Comparison of ENCODE assay signal across 22 cellular contexts in genomic region chr3:45950131-45950530, GRCh38. TPM values are rescaled to one million over a fixed set of nuclear protein-coding genes. Genes with fewer than 3 reads are reported as not detected.
DNase-seq lines count a peak whose midpoint lies in the region; ATAC-seq and TF ChIP-seq lines count a peak whose summit lies in the region.
"Had no signal": no experiment of that assay in that cellular context is flagged by ENCODE, and none has a peak within 500 bp of the region (broad histone marks: within the 10 kb centered on the region; RNA-seq: fewer than 3 reads in every experiment).

No MANE protein-coding gene starts in this region.

- CTCF ChIA-PET in activated CD4-positive, alpha-beta T cell treated with anti-CD3 and anti-CD28 coated beads for 36 hours (lab: Charles Lee): interaction anchor here (0.9 to 2.2 kb wide), 8 partner anchors 12 to 133 kb away, joined by 3 to 13 read pairs (median 4); no protein-coding TSS in a partner anchor
- CTCF ChIA-PET in CD4-positive, alpha-beta memory T cell (lab: Charles Lee; ENCODE audit: partially characterized antibody): interaction anchor here (1.1 to 5.1 kb wide), 12 partner anchors 10 to 284 kb away, joined by 3 to 37 read pairs (median 6); no protein-coding TSS in a partner anchor

- H3K9me3 Mint-ChIP-seq in activated CD4-positive, alpha-beta T cell treated with anti-CD3 and anti-CD28 coated beads for 36 hours (ENCODE audit: low read depth): no peaks in the 10 kb centered on the region
- H3K9me3 Mint-ChIP-seq in CD4-positive, alpha-beta memory T cell: peaks cover 0 to 2% (median 0%) of the 10 kb centered on the region in 8 donors
- no peaks in the 10 kb centered on the region for H3K9me3 Mint-ChIP-seq in activated T-helper 17 cell treated with anti-CD3 and anti-CD28 coated beads, Interleukin-2, amount 50 U/mL, for 72 hours
- H3K9me3 Mint-ChIP-seq in osteocyte (ENCODE audit: unreplicated experiment): no peaks in the 10 kb centered on the region

- no peak for ATAC-seq in activated CD4-positive, alpha-beta T cell treated with anti-CD3 and anti-CD28 coated beads for 36 hours
- no peak for ATAC-seq in activated T-helper 17 cell treated with anti-CD3 and anti-CD28 coated beads, Interleukin-2, amount 50 U/mL, for 72 hours (replicated peaks)
- no peak for ATAC-seq in gastrocnemius medialis

- POLR2A ChIA-PET in activated CD4-positive, alpha-beta T cell treated with anti-CD3 and anti-CD28 coated beads for 36 hours (lab: Charles Lee): no interaction called here
- POLR2A ChIA-PET in CD4-positive, alpha-beta memory T cell (lab: Charles Lee; ENCODE audit: partially characterized antibody): interaction anchor here (0.8 to 18.1 kb wide), 21 partner anchors 8 to 423 kb away, joined by 3 to 195 read pairs (median 5); partner anchors contain the start of genes CCR5, FYCO1 and SACM1L

- H3K27me3 Mint-ChIP-seq in activated CD4-positive, alpha-beta T cell treated with anti-CD3 and anti-CD28 coated beads for 36 hours: peaks cover 5% of the 10 kb centered on the region
- H3K27me3 Mint-ChIP-seq in CD4-positive, alpha-beta memory T cell: no peaks in the 10 kb centered on the region
- H3K27me3 Mint-ChIP-seq in activated T-helper 17 cell treated with anti-CD3 and anti-CD28 coated beads, Interleukin-2, amount 50 U/mL, for 72 hours: no peaks in the 10 kb centered on the region
- no peaks in the 10 kb centered on the region for H3K27me3 Mint-ChIP-seq in osteocyte (ENCODE audit: unreplicated experiment)

- intact Hi-C loops in activated CD4-positive, alpha-beta T cell treated with anti-CD3 and anti-CD28 coated beads for 36 hours (cut with DNase I, micrococcal nuclease): loop anchor here in 1 of 2 experiments (2.0 kb wide), 1 partner anchor 29 kb away; no protein-coding TSS in a partner anchor
- intact Hi-C loops in CD4-positive, alpha-beta memory T cell (cut with micrococcal nuclease): loop anchor here (2.0 kb wide), 1 partner anchor 45 kb away; the partner anchor contains the start of gene FYCO1
- intact Hi-C loops in gastrocnemius medialis (cut with DNase I; ENCODE audit: low total_unique reads): no loop called here
- intact Hi-C loops in esophagus muscularis mucosa (cut with DNase I): no loop called here

- no peak overlapping the region for H3K4me3 ChIP-seq in CD4-positive, alpha-beta memory T cell (ENCODE audit: low read length in 2 of 2)
- H3K4me3 ChIP-seq in gastrocnemius medialis: no peak overlapping the region
- H3K4me3 ChIP-seq in esophagus muscularis mucosa: no peak overlapping the region
- no peak overlapping the region for H3K4me3 ChIP-seq in tibial nerve
- H3K4me3 ChIP-seq: BLaER1, GM23248, lower lobe of right lung, ovary had no signal

- H3K27me3 ChIP-seq in CD4-positive, alpha-beta memory T cell (ENCODE audit: insufficient read depth, low read length): no peaks in the 10 kb centered on the region
- H3K27me3 ChIP-seq in gastrocnemius medialis: no peaks in the 10 kb centered on the region
- no peaks in the 10 kb centered on the region for H3K27me3 ChIP-seq in esophagus muscularis mucosa
- H3K27me3 ChIP-seq in tibial nerve: no peaks in the 10 kb centered on the region
- H3K27me3 ChIP-seq: BLaER1, ovary had no signal

- peak overlapping the region; percentile 15 for H3K27ac ChIP-seq in CD4-positive, alpha-beta memory T cell (ENCODE audit: low read depth, low read length)
- peak overlapping the region; percentile 16 to 100 (median 32) for H3K27ac ChIP-seq in gastrocnemius medialis
- H3K27ac ChIP-seq in esophagus muscularis mucosa (replicated peaks in 1 of 4): peak overlapping the region in 2 of 4 donors; percentile 25 to 56
- H3K27ac ChIP-seq in tibial nerve: peak overlapping the region in 1 of 4 donors; percentile 53
- H3K27ac ChIP-seq: BLaER1, GM23248, lower lobe of right lung, ovary had no signal

- peaks cover 69% of the 10 kb centered on the region for H3K4me1 ChIP-seq in CD4-positive, alpha-beta memory T cell (ENCODE audit: insufficient read depth, low read length)
- peaks cover 0 to 12% of the 10 kb centered on the region in 2 donors for H3K4me1 ChIP-seq in gastrocnemius medialis
- H3K4me1 ChIP-seq in esophagus muscularis mucosa: peaks cover 0 to 13% (median 4%) of the 10 kb centered on the region in 4 donors
- no peaks in the 10 kb centered on the region for H3K4me1 ChIP-seq in tibial nerve
- H3K4me1 ChIP-seq: BLaER1, lower lobe of right lung had no signal

- H3K36me3 Mint-ChIP-seq in activated CD4-positive, alpha-beta T cell treated with anti-CD3 and anti-CD28 coated beads for 36 hours (ENCODE audit: low read depth): peaks cover 79% of the 10 kb centered on the region
- H3K36me3 Mint-ChIP-seq in CD4-positive, alpha-beta memory T cell: peaks cover 91 to 96% of the 10 kb centered on the region in 2 donors
- H3K36me3 Mint-ChIP-seq in activated T-helper 17 cell treated with anti-CD3 and anti-CD28 coated beads, Interleukin-2, amount 50 U/mL, for 72 hours (ENCODE audit: low read depth): peaks cover 100% of the 10 kb centered on the region
- peaks cover 46% of the 10 kb centered on the region for H3K36me3 Mint-ChIP-seq in osteocyte (ENCODE audit: unreplicated experiment)

- 100% methylated on average over 1 of the region's 2 CpGs for WGBS in esophagus muscularis mucosa
- 100% methylated on average over 1 to 2 of the region's 2 CpGs for WGBS in tibial nerve, 2 donors

- TF ChIP-seq CTCF in gastrocnemius medialis (IDR thresholded peaks at IDR 0.05 in 4 of 5, conservative IDR thresholded peaks at IDR 0.05 in 1 of 5) (no peak), osteocyte (IDR thresholded peaks at IDR 0.05) (no peak), esophagus muscularis mucosa (IDR thresholded peaks at IDR 0.05) (no peak), tibial nerve (IDR thresholded peaks at IDR 0.05) (no peak)

- DNase-seq in activated CD4-positive, alpha-beta T cell treated with anti-CD3 and anti-CD28 coated beads for 36 hours: no peak
- DNase-seq in activated CD4-positive, alpha-beta T cell treated with anti-CD3 and anti-CD28 coated beads for 48 hours: no peak
- DNase-seq in CD4-positive, alpha-beta memory T cell: no peak
- no peak for DNase-seq in gastrocnemius medialis
- no peak for DNase-seq in osteocyte (ENCODE audit: extremely low spot score, unreplicated experiment)
- DNase-seq in esophagus muscularis mucosa (ENCODE audit: extremely low spot score): no peak
- DNase-seq in tibial nerve (ENCODE audit: low spot score in 2 of 2): no peak
- DNase-seq: DMS153, GM23248, lower lobe of right lung, NCI-H1092, NCI-H2029 treated with DMSO at 0.1 percent for 48 hours, NCI-H524, ovary had no signal

- H3K27ac Mint-ChIP-seq in activated CD4-positive, alpha-beta T cell treated with anti-CD3 and anti-CD28 coated beads for 36 hours: peak overlapping the region; percentile 39
- peak overlapping the region; percentile 55 to 90 (median 86) for H3K27ac Mint-ChIP-seq in CD4-positive, alpha-beta memory T cell
- H3K27ac Mint-ChIP-seq in activated T-helper 17 cell treated with anti-CD3 and anti-CD28 coated beads, Interleukin-2, amount 50 U/mL, for 72 hours: peak overlapping the region; percentile 88
- H3K27ac Mint-ChIP-seq in osteocyte (ENCODE audit: unreplicated experiment): no peak overlapping the region

- in situ Hi-C loops in gastrocnemius medialis (cut with MboI; ENCODE audit: low sequenced_read_pairs in 4 of 4): no loop called here

- H3K4me3 Mint-ChIP-seq in activated CD4-positive, alpha-beta T cell treated with anti-CD3 and anti-CD28 coated beads for 36 hours: no peak overlapping the region
- peak overlapping the region in 4 of 8 donors; percentile 28 to 79 (median 58) for H3K4me3 Mint-ChIP-seq in CD4-positive, alpha-beta memory T cell
- H3K4me3 Mint-ChIP-seq in activated T-helper 17 cell treated with anti-CD3 and anti-CD28 coated beads, Interleukin-2, amount 50 U/mL, for 72 hours: peak overlapping the region; percentile 51
- no peak overlapping the region for H3K4me3 Mint-ChIP-seq in osteocyte (ENCODE audit: unreplicated experiment)

- no peaks in the 10 kb centered on the region for H3K9me3 ChIP-seq in CD4-positive, alpha-beta memory T cell (ENCODE audit: control insufficient read depth in 1 of 2, low read length in 2 of 2)
- H3K9me3 ChIP-seq in gastrocnemius medialis: no peaks in the 10 kb centered on the region
- H3K9me3 ChIP-seq in esophagus muscularis mucosa: no peaks in the 10 kb centered on the region
- H3K9me3 ChIP-seq in tibial nerve: no peaks in the 10 kb centered on the region
- H3K9me3 ChIP-seq: BLaER1, lower lobe of right lung, ovary had no signal

- H3K4me1 Mint-ChIP-seq in activated CD4-positive, alpha-beta T cell treated with anti-CD3 and anti-CD28 coated beads for 36 hours: peaks cover 49% of the 10 kb centered on the region
- peaks cover 30 to 93% (median 60%) of the 10 kb centered on the region in 4 donors for H3K4me1 Mint-ChIP-seq in CD4-positive, alpha-beta memory T cell
- peaks cover 14% of the 10 kb centered on the region for H3K4me1 Mint-ChIP-seq in activated T-helper 17 cell treated with anti-CD3 and anti-CD28 coated beads, Interleukin-2, amount 50 U/mL, for 72 hours
- H3K4me1 Mint-ChIP-seq in osteocyte (ENCODE audit: unreplicated experiment): no peaks in the 10 kb centered on the region

- no peak for TF ChIP-seq EP300 in esophagus muscularis mucosa (IDR thresholded peaks at IDR 0.05)
- TF ChIP-seq EP300 in tibial nerve (IDR thresholded peaks at IDR 0.05): no peak

- peaks cover 87% of the 10 kb centered on the region for H3K36me3 ChIP-seq in CD4-positive, alpha-beta memory T cell (ENCODE audit: insufficient read depth, low read length)
- H3K36me3 ChIP-seq in gastrocnemius medialis (peaks cover 0 to 95% of the 10 kb centered on the region in 2 donors), esophagus muscularis mucosa (peaks cover 62 to 99% (median 92%) of the 10 kb centered on the region in 4 donors), tibial nerve (peaks cover 9 to 100% (median 24%) of the 10 kb centered on the region in 3 donors)
- H3K36me3 ChIP-seq: ovary had no signal

- TF ChIP-seq POLR2A in gastrocnemius medialis (IDR thresholded peaks at IDR 0.05) (no peak), esophagus muscularis mucosa (IDR thresholded peaks at IDR 0.05; ENCODE audit: low read depth) (no peak), tibial nerve (IDR thresholded peaks at IDR 0.05) (no peak)

RNA-seq across cellular contexts. Expression of gene CXCR6, which starts 6.9 kb away (rescaled TPM):
- total RNA-seq in activated CD4-positive, alpha-beta T cell treated with anti-CD3 and anti-CD28 coated beads for 36 hours: under 1 TPM; 0.42 to 0.85 TPM
- total RNA-seq in CD4-positive, alpha-beta memory T cell: 1 to 10 TPM; 8.6 to 9.6 TPM
- polyA plus RNA-seq in CD4-positive, alpha-beta memory T cell: 10 to 100 TPM in 1 of 2 donors, 1 to 10 TPM in 1; 6.1 to 13.6 TPM
- 10 to 100 TPM; 13.7 to 25.4 TPM for total RNA-seq in activated T-helper 17 cell treated with anti-CD3 and anti-CD28 coated beads, Interleukin-2, amount 50 U/mL, for 72 hours
- under 1 TPM in 2 of 4 donors, not detected in 2; 0.29 to 0.51 TPM for total RNA-seq in gastrocnemius medialis
- total RNA-seq in osteocyte: not detected in 2 replicates
- 1 to 10 TPM in 1 of 4 donors, under 1 TPM in 3; 0.39 to 7.1 (median 0.49) TPM for total RNA-seq in esophagus muscularis mucosa
- 1 to 10 TPM in 2 of 4 donors, under 1 TPM in 1, not detected in 1; 0.87 to 2.7 (median 2.1) TPM for total RNA-seq in tibial nerve
- total RNA-seq: A172, dermis microvascular lymphatic vessel endothelial cell, epithelial cell of proximal tubule, glomerular endothelial cell, GM23248, HT-29, temporal lobe had no signal
- polyA plus RNA-seq: GM23248 had no signal

RNA-seq across cellular contexts. Expression of gene FYCO1, which starts 45.5 kb away (rescaled TPM):
- total RNA-seq in activated CD4-positive, alpha-beta T cell treated with anti-CD3 and anti-CD28 coated beads for 36 hours: 10 to 100 TPM in 1 of 2 experiments, 1 to 10 TPM in 1; 8.2 to 10.6 TPM
- total RNA-seq in CD4-positive, alpha-beta memory T cell: 10 to 100 TPM; 42.5 to 43.3 TPM
- polyA plus RNA-seq in CD4-positive, alpha-beta memory T cell: 10 to 100 TPM in 1 of 2 donors, under 1 TPM in 1; 0.73 to 10.8 TPM
- 10 to 100 TPM; 15.5 to 26.2 TPM for total RNA-seq in activated T-helper 17 cell treated with anti-CD3 and anti-CD28 coated beads, Interleukin-2, amount 50 U/mL, for 72 hours
- 10 to 100 TPM; 47.4 to 99.8 (median 84.2) TPM for total RNA-seq in gastrocnemius medialis
- 31.8 and 35.0 TPM in 2 replicates for total RNA-seq in osteocyte
- 100 to 1,000 TPM in 1 of 4 donors, 10 to 100 TPM in 3; 64.1 to 122 (median 93.8) TPM for total RNA-seq in esophagus muscularis mucosa
- total RNA-seq in tibial nerve: 10 to 100 TPM; 61.7 to 85.2 (median 67.9) TPM
